ENCODE assay signal across 9 cellular contexts in the genomic region with DNA sequence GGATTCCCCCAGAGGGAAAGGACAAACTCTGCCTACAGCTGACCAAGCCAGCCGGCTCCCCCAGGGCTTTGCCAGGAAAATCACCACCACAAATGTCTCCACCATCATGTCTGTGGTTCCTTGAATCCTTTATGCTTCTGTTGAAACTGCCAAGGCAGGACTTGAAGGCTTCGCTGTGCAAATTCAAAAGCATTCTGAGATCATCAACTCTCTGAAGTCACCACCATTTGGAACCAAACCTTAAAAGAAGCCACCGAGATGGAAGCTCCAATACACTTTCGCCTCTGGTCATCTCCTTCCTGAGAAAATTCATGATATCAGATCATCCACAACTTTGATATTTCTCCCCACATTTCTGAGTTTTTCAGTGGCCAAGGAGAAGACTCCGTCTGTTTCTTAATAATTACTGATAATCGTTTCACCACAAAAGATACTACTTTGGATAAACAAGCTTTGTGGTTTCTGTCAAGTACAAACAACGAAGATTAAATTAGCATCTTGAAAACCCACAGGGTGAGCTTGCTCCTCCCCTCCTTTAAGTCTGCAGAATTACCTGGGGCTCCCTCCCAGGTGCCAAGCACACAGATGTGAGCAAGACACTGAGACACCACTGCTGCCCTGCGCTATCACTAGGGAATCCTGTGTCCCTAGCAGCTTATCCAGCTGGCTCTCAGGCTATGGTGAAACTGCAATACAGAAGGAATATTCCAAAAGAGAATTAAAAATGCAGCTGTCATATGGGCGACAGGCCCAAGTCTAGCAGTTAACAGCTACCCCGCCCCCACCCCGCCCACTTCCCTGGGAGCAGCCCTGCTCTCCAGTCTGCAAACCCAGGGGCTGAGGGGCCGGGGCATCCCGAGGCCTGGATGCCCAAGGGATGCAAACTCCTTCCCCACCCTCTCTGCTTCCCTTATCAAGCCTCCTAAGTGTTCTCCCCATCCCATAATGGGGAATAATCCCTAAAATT.
A peak's percentile ranks its signal among the peaks of the same experiment; 100 is the strongest.
DNase-seq lines count a peak whose midpoint lies in the region; ATAC-seq and TF ChIP-seq lines count a peak whose summit lies in the region.
"Had no signal": no experiment of that assay in that cellular context is flagged by ENCODE, and none has a peak within 500 bp of the region (broad histone marks: within the 10 kb centered on the region; RNA-seq: fewer than 3 reads in every experiment).

No MANE protein-coding gene starts in this region.

- no peaks in the 10 kb centered on the region for H3K79me2 ChIP-seq in hepatocyte
- H3K79me2 ChIP-seq in mesendoderm (ENCODE audit: control insufficient read depth, insufficient read depth, low read length) = no peaks in the 10 kb centered on the region

- DNase-seq in activated CD8-positive, alpha-beta memory T cell treated with anti-CD3 and anti-CD28 coated beads, Interleukin-2, amount 50 U/mL, for 4 hours = peak; percentile 17
- DNase-seq in activated CD8-positive, alpha-beta memory T cell treated with anti-CD3 and anti-CD28 coated beads, Interleukin-2, amount 50 U/mL, for 48 hours = no peak
- DNase-seq in T-helper 2 cell treated with Interferon-gamma antibody and Interleukin-4, amounts not matched to agents 5 μg/mL and 100 μg/mL, for 36 hours (ENCODE audit: low spot score) = no peak
- DNase-seq in hepatocyte (ENCODE audit: low spot score) (no peak), tibial nerve (ENCODE audit: low spot score in 2 of 2) (peak; percentile 23 to 24), mesendoderm (no peak)

- H3K9me2 ChIP-seq in hepatocyte (replicated peaks; ENCODE audit: insufficient read depth) = no peaks in the 10 kb centered on the region

- no peaks in the 10 kb centered on the region for H3K79me1 ChIP-seq in mesendoderm (ENCODE audit: low read length)

- no peak overlapping the region for H2BK5ac ChIP-seq in mesendoderm (ENCODE audit: low read length)

- H3K23ac ChIP-seq in mesendoderm (ENCODE audit: low read length) = no peak overlapping the region

- H3K4me3 ChIP-seq in hepatocyte (no peak overlapping the region), tibial nerve (no peak overlapping the region), mesendoderm (ENCODE audit: low read length) (no peak overlapping the region)
- H3K4me3 ChIP-seq: lung had no signal

- H4K5ac ChIP-seq in mesendoderm (ENCODE audit: low read length) = no peak overlapping the region

- no peak overlapping the region for H4K8ac ChIP-seq in mesendoderm (ENCODE audit: low read depth, low read length)

- peaks cover 4% of the 10 kb centered on the region for H3K36me3 Mint-ChIP-seq in T-helper 2 cell treated with Interferon-gamma antibody and Interleukin-4, amounts not matched to agents 5 μg/mL and 100 μg/mL, for 36 hours (ENCODE audit: low read depth)

- peak overlapping the region; percentile 53 for H3K27ac ChIP-seq in hepatocyte
- H3K27ac ChIP-seq in tibial nerve = peak overlapping the region in 3 of 4 donors; percentile 52 to 83 (median 74)
- H3K27ac ChIP-seq in mesendoderm (ENCODE audit: low read depth, low read length) = no peak overlapping the region

- H4K20me1 ChIP-seq in hepatocyte (ENCODE audit: insufficient read depth, poor library complexity, severe bottlenecking) = no peaks in the 10 kb centered on the region

- H3K27me3 ChIP-seq in hepatocyte = no peaks in the 10 kb centered on the region
- no peaks in the 10 kb centered on the region for H3K27me3 ChIP-seq in tibial nerve
- H3K27me3 ChIP-seq in mesendoderm (ENCODE audit: insufficient read depth, low read length, poor library complexity) = no peaks in the 10 kb centered on the region

- no peak overlapping the region for H3K56ac ChIP-seq in mesendoderm (ENCODE audit: low read length)

- no peak overlapping the region for H3K18ac ChIP-seq in mesendoderm (ENCODE audit: low read length)

- no peak for TF ChIP-seq POLR2A in tibial nerve (IDR thresholded peaks at IDR 0.05)

- H2BK120ac ChIP-seq in mesendoderm (ENCODE audit: low read depth, low read length) = no peak overlapping the region

- H3K4me2 ChIP-seq in hepatocyte (peak overlapping the region; percentile 41), mesendoderm (ENCODE audit: low read length) (no peak overlapping the region)

- no peak for TF ChIP-seq EP300 in tibial nerve (IDR thresholded peaks at IDR 0.05)

- H3K36me3 ChIP-seq in hepatocyte (replicated peaks; ENCODE audit: insufficient read depth, low read depth) = no peaks in the 10 kb centered on the region
- H3K36me3 ChIP-seq in tibial nerve = no peaks in the 10 kb centered on the region
- no peaks in the 10 kb centered on the region for H3K36me3 ChIP-seq in mesendoderm (ENCODE audit: control insufficient read depth, insufficient read depth, low read length)

- H3K9me3 ChIP-seq in hepatocyte (ENCODE audit: low read depth) (no peaks in the 10 kb centered on the region), tibial nerve (no peaks in the 10 kb centered on the region)

- H2AFZ ChIP-seq in hepatocyte = no peak overlapping the region

- no peaks in the 10 kb centered on the region for H3K27me3 Mint-ChIP-seq in T-helper 2 cell treated with Interferon-gamma antibody and Interleukin-4, amounts not matched to agents 5 μg/mL and 100 μg/mL, for 36 hours (ENCODE audit: low read depth)

- H3K9me3 Mint-ChIP-seq in T-helper 2 cell treated with Interferon-gamma antibody and Interleukin-4, amounts not matched to agents 5 μg/mL and 100 μg/mL, for 36 hours = no peaks in the 10 kb centered on the region

- H3K4me1 Mint-ChIP-seq in T-helper 2 cell treated with Interferon-gamma antibody and Interleukin-4, amounts not matched to agents 5 μg/mL and 100 μg/mL, for 36 hours (ENCODE audit: low read depth) = peaks cover 36% of the 10 kb centered on the region

- no peak overlapping the region for H3K9ac ChIP-seq in mesendoderm (ENCODE audit: low read length)

- H3K4me1 ChIP-seq in hepatocyte (ENCODE audit: insufficient read depth) (peaks cover 10% of the 10 kb centered on the region), tibial nerve (peaks cover 0 to 37% (median 12%) of the 10 kb centered on the region in 4 donors), mesendoderm (ENCODE audit: control insufficient read depth, low read depth, low read length) (no peaks in the 10 kb centered on the region)

- H2BK15ac ChIP-seq in mesendoderm (replicated peaks; ENCODE audit: low read depth) = no peak overlapping the region

- peak overlapping the region; percentile 82 for H3K4me3 Mint-ChIP-seq in T-helper 2 cell treated with Interferon-gamma antibody and Interleukin-4, amounts not matched to agents 5 μg/mL and 100 μg/mL, for 36 hours

- H3K27ac Mint-ChIP-seq in T-helper 2 cell treated with Interferon-gamma antibody and Interleukin-4, amounts not matched to agents 5 μg/mL and 100 μg/mL, for 36 hours = peak overlapping the region; percentile 82

- no peak overlapping the region for H3K4ac ChIP-seq in mesendoderm (ENCODE audit: low read depth, low read length)

- ATAC-seq in GM18858 (IDR thresholded peaks at IDR 0.05; ENCODE audit: unreplicated experiment) (no peak), GM21576 (IDR thresholded peaks at IDR 0.05; ENCODE audit: unreplicated experiment) (no peak)

- TF ChIP-seq CTCF in hepatocyte (IDR thresholded peaks at IDR 0.05; ENCODE audit: poor library complexity) = no peak
- TF ChIP-seq CTCF in tibial nerve (IDR thresholded peaks at IDR 0.05) = no peak

- WGBS in hepatocyte (ENCODE audit: low lambda C conversion rate, missing lambda C conversion rate) = 67% methylated on average over 13 of the region's 13 CpGs
- 53 to 83% methylated on average over 8 to 13 of the region's 13 CpGs for WGBS in tibial nerve, 2 donors
- WGBS in mesendoderm (ENCODE audit: extremely low coverage, insufficient coverage, low lambda C conversion rate) = no CpG with 5 or more reads among the region's 13 CpGs

- H2AK5ac ChIP-seq in mesendoderm (ENCODE audit: low read length) = no peak overlapping the region

Comparison
In these comparisons a context has a peak if more than half of its experiments do, and no peak if none do; other contexts are left out.
1. DNase-seq: peak in activated CD8-positive, alpha-beta memory T cell treated with anti-CD3 and anti-CD28 coated beads, Interleukin-2, amount 50 U/mL, for 4 hours (single experiment) and tibial nerve (2 of 2); none in activated CD8-positive, alpha-beta memory T cell treated with anti-CD3 and anti-CD28 coated beads, Interleukin-2, amount 50 U/mL, for 48 hours (single experiment), T-helper 2 cell treated with Interferon-gamma antibody and Interleukin-4, amounts not matched to agents 5 μg/mL and 100 μg/mL, for 36 hours (single experiment), hepatocyte (single experiment) and mesendoderm (single experiment).